In genomic region chr19:41872775-41873647, GRCh38 we compare ENCODE assay signal across 8 cellular contexts. TPM values are rescaled to one million over a fixed set of nuclear protein-coding genes. Genes with fewer than 3 reads are reported as not detected.
DNase-seq lines count a peak whose midpoint lies in the region; ATAC-seq, FAIRE-seq and TF ChIP-seq lines count a peak whose summit lies in the region.

No MANE protein-coding gene starts in this region.

- H2BK5ac ChIP-seq in H9 (ENCODE audit: insufficient read length, low read length): no peak overlapping the region

- H3K4me3 ChIP-seq in BE2C (ENCODE audit: low read depth, low read length) (no peak overlapping the region), endothelial cell of umbilical vein (replicated peaks in 1 of 3; ENCODE audit: insufficient read depth in 1 of 3, low read depth in 1 of 3, low read length in 3 of 3) (no peak overlapping the region)
- no peak overlapping the region for H3K4me3 ChIP-seq in naive thymus-derived CD4-positive, alpha-beta T cell (ENCODE audit: low read length)

- H3K4me1 ChIP-seq in BE2C (no peaks in the 10 kb centered on the region), H9 (ENCODE audit: insufficient read depth, low read length) (no peaks in the 10 kb centered on the region), endothelial cell of umbilical vein (ENCODE audit: control insufficient read depth, extremely low read depth, insufficient read depth, low read length) (no peaks in the 10 kb centered on the region)
- peaks cover 82 to 91% of the 10 kb centered on the region in 2 donors for H3K4me1 ChIP-seq in naive thymus-derived CD4-positive, alpha-beta T cell (ENCODE audit: control insufficient read depth in 2 of 2, insufficient read depth in 2 of 2, low read length in 2 of 2)

- peaks cover 4 to 13% of the 10 kb centered on the region in 2 experiments; a peak in 2 of 4 replicates for H3K4me1 Mint-ChIP-seq in H9
- peaks cover 80% of the 10 kb centered on the region for H3K4me1 Mint-ChIP-seq in activated CD8-positive, alpha-beta T cell treated with anti-CD3 and anti-CD28 coated beads for 36 hours (ENCODE audit: low read depth)
- peaks cover 45 to 93% (median 79%) of the 10 kb centered on the region in 7 donors for H3K4me1 Mint-ChIP-seq in naive thymus-derived CD4-positive, alpha-beta T cell

- H3K79me1 ChIP-seq in H9 (ENCODE audit: insufficient read depth, low read depth, low read length, poor library complexity, severe bottlenecking): no peaks in the 10 kb centered on the region

- H3K4me2 ChIP-seq in H9 (ENCODE audit: insufficient read depth, insufficient read length, low read length) (no peak overlapping the region), endothelial cell of umbilical vein (ENCODE audit: insufficient read depth, low read length) (no peak overlapping the region)

- CTCF ChIA-PET in activated CD8-positive, alpha-beta T cell treated with anti-CD3 and anti-CD28 coated beads for 36 hours (lab: Charles Lee): interaction anchor here (0.8 to 6.7 kb wide), 17 partner anchors 10 to 87 kb away, joined by 3 to 110 read pairs (median 9); partner anchors contain the start of genes ARHGEF1, RABAC1 and RPS19
- CTCF ChIA-PET in endothelial cell of umbilical vein (lab: Charles Lee): interaction anchor here (0.5 to 2.6 kb wide), 21 partner anchors 8 to 162 kb away, joined by 3 to 35 read pairs (median 4); partner anchors contain the start of genes ARHGEF1, ERFL, RABAC1 and RPS19
- CTCF ChIA-PET in naive thymus-derived CD4-positive, alpha-beta T cell (lab: Charles Lee): interaction anchor here (0.5 to 8.7 kb wide), 19 partner anchors 8 to 507 kb away, joined by 3 to 151 read pairs (median 6); partner anchors contain the start of gene RPS19

- H2BK12ac ChIP-seq in H9 (ENCODE audit: insufficient read length, low read depth, low read length): no peak overlapping the region

- no peaks in the 10 kb centered on the region for H3K79me2 ChIP-seq in H9 (ENCODE audit: insufficient read depth, low read length)
- H3K79me2 ChIP-seq in endothelial cell of umbilical vein (ENCODE audit: control insufficient read depth, insufficient read depth, low read length): peaks cover 10% of the 10 kb centered on the region

- H3K4me3 Mint-ChIP-seq in H9: peak overlapping the region in 1 of 2 experiments; percentile 50; a peak in 2 of 5 replicates
- no peak overlapping the region for H3K4me3 Mint-ChIP-seq in activated CD8-positive, alpha-beta T cell treated with anti-CD3 and anti-CD28 coated beads for 36 hours
- peak overlapping the region; percentile 1 to 93 (median 67) for H3K4me3 Mint-ChIP-seq in naive thymus-derived CD4-positive, alpha-beta T cell

- no peaks in the 10 kb centered on the region for H3K23me2 ChIP-seq in H9 (ENCODE audit: insufficient read length, low read depth, low read length, poor library complexity, severe bottlenecking)

- no peak overlapping the region for H3T11ph ChIP-seq in H9 (ENCODE audit: low read length)

- TF ChIP-seq POLR2A in endothelial cell of umbilical vein (IDR thresholded peaks at IDR 0.05; ENCODE audit: low read depth, low read length): peak; percentile 34

- WGBS in H9 (ENCODE audit: extremely low coverage, insufficient read length, low lambda C conversion rate): no CpG with 5 or more reads among the region's 18 CpGs

- H3K9me3 ChIP-seq in BE2C (no peaks in the 10 kb centered on the region), H9 (ENCODE audit: control insufficient read depth, low read depth, low read length) (no peaks in the 10 kb centered on the region), endothelial cell of umbilical vein (replicated peaks; ENCODE audit: control insufficient read depth, insufficient read depth, low read length) (no peaks in the 10 kb centered on the region)
- no peaks in the 10 kb centered on the region for H3K9me3 ChIP-seq in naive thymus-derived CD4-positive, alpha-beta T cell (ENCODE audit: control insufficient read depth in 2 of 3, low read length in 3 of 3)

- peak overlapping the region; percentile 15 to 90 (median 86); a peak in 6 of 7 replicates for H3K27ac Mint-ChIP-seq in H9
- H3K27ac Mint-ChIP-seq in activated CD8-positive, alpha-beta T cell treated with anti-CD3 and anti-CD28 coated beads for 36 hours: peak overlapping the region; percentile 95
- peak overlapping the region; percentile 91 to 99 (median 99) for H3K27ac Mint-ChIP-seq in naive thymus-derived CD4-positive, alpha-beta T cell

- no peaks in the 10 kb centered on the region for H4K20me1 ChIP-seq in H9 (ENCODE audit: control insufficient read depth, insufficient read depth, insufficient read length)
- no peaks in the 10 kb centered on the region for H4K20me1 ChIP-seq in endothelial cell of umbilical vein (replicated peaks; ENCODE audit: control insufficient read depth, extremely low read depth, insufficient read depth, low read length)

- intact Hi-C loops in activated CD8-positive, alpha-beta T cell treated with anti-CD3 and anti-CD28 coated beads for 36 hours (cut with micrococcal nuclease): loop anchor here (5.0 kb wide), 1 partner anchor 74 kb away; no protein-coding TSS in a partner anchor
- intact Hi-C loops in endothelial cell of umbilical vein (cut with micrococcal nuclease): loop anchor here (1.0 to 2.0 kb wide), 3 partner anchors 62 to 86 kb away; partner anchors contain the start of gene RABAC1
- intact Hi-C loops in naive thymus-derived CD4-positive, alpha-beta T cell (cut with micrococcal nuclease): loop anchor here (1.0 to 5.0 kb wide), 5 partner anchors 38 to 159 kb away; partner anchors contain the start of gene RABAC1 (in 1 of the 2)

- dilution Hi-C loops in endothelial cell of umbilical vein (cut with MboI; ENCODE audit: extremely low pct_ligation_motif_present, low sequenced_read_pairs): no loop called here

- peak; percentile 57 for FAIRE-seq in endothelial cell of umbilical vein (lab: Jason Lieb, UNC)

- no peak overlapping the region for H4K8ac ChIP-seq in H9 (replicated peaks; ENCODE audit: insufficient read length, low read depth, low read length)

- no peak overlapping the region for H3K23ac ChIP-seq in H9 (ENCODE audit: insufficient read length, low read depth, low read length)

- H2AK5ac ChIP-seq in H9 (ENCODE audit: insufficient read length, low read length): no peak overlapping the region

- H3K9ac ChIP-seq in H9 (ENCODE audit: extremely low read depth, insufficient read length, low read length): no peak overlapping the region
- H3K9ac ChIP-seq in endothelial cell of umbilical vein (replicated peaks; ENCODE audit: extremely low read depth, insufficient read depth, low read length): no peak overlapping the region

- peaks cover 43% of the 10 kb centered on the region for H3K36me3 ChIP-seq in BE2C
- peaks cover 26 to 37% of the 10 kb centered on the region in 2 experiments for H3K36me3 ChIP-seq in endothelial cell of umbilical vein (ENCODE audit: control insufficient read depth in 2 of 2, extremely low read depth in 1 of 2, insufficient read depth in 2 of 2, low read length in 2 of 2)
- peaks cover 0 to 26% (median 10%) of the 10 kb centered on the region in 3 experiments for H3K36me3 ChIP-seq in naive thymus-derived CD4-positive, alpha-beta T cell (ENCODE audit: control insufficient read depth in 2 of 3, insufficient read depth in 3 of 3, low read length in 3 of 3)

- no peaks in the 10 kb centered on the region for H3K9me1 ChIP-seq in endothelial cell of umbilical vein (replicated peaks; ENCODE audit: control insufficient read depth, extremely low read depth, insufficient read depth, low read length)

- TF ChIP-seq CTCF in BE2C (IDR thresholded peaks at IDR 0.05; ENCODE audit: low read depth, low read length) (peak; percentile 86), H9 (conservative IDR thresholded peaks at IDR 0.05) (peak; percentile 84), endothelial cell of umbilical vein (IDR thresholded peaks at IDR 0.05; ENCODE audit: extremely low read depth in 1 of 2, insufficient read depth in 1 of 2, low read depth in 1 of 2, low read length in 2 of 2) (peak; percentile 65 to 85)
- peak; percentile 84 for TF ChIP-seq CTCF in activated CD8-positive, alpha-beta T cell treated with anti-CD3 and anti-CD28 coated beads for 36 hours (IDR thresholded peaks at IDR 0.05)

- H3K27me3 Mint-ChIP-seq in H9 (ENCODE audit: low read depth): peaks cover 14% of the 10 kb centered on the region
- H3K27me3 Mint-ChIP-seq in activated CD8-positive, alpha-beta T cell treated with anti-CD3 and anti-CD28 coated beads for 36 hours: no peaks in the 10 kb centered on the region
- H3K27me3 Mint-ChIP-seq in naive thymus-derived CD4-positive, alpha-beta T cell: no peaks in the 10 kb centered on the region

- BruUV-seq in endothelial cell of umbilical vein (replicated peaks; lab: Mats Ljungman, UMichigan): no TSS peak

- peaks cover 21 to 40% (median 39%) of the 10 kb centered on the region in 3 experiments for H3K36me3 Mint-ChIP-seq in H9 (ENCODE audit: insufficient read depth in 1 of 3, low read depth in 3 of 3)
- peaks cover 35% of the 10 kb centered on the region for H3K36me3 Mint-ChIP-seq in activated CD8-positive, alpha-beta T cell treated with anti-CD3 and anti-CD28 coated beads for 36 hours (ENCODE audit: low read depth)
- peaks cover 0 to 20% (median 8%) of the 10 kb centered on the region in 5 donors for H3K36me3 Mint-ChIP-seq in naive thymus-derived CD4-positive, alpha-beta T cell

- H3K4ac ChIP-seq in H9 (ENCODE audit: low read depth, low read length): no peak overlapping the region

- H3K27ac ChIP-seq in H9 (ENCODE audit: insufficient read length, low read depth, low read length): no peak overlapping the region
- H3K27ac ChIP-seq in endothelial cell of umbilical vein (ENCODE audit: insufficient read depth, low read depth, low read length): no peak overlapping the region
- H3K27ac ChIP-seq in naive thymus-derived CD4-positive, alpha-beta T cell (ENCODE audit: low read depth, low read length): peak overlapping the region; percentile 74

- no peak overlapping the region for H2BK20ac ChIP-seq in H9 (ENCODE audit: low read depth, low read length, poor library complexity, severe bottlenecking)

- no peaks in the 10 kb centered on the region for H3K9me3 Mint-ChIP-seq in H9
- H3K9me3 Mint-ChIP-seq in activated CD8-positive, alpha-beta T cell treated with anti-CD3 and anti-CD28 coated beads for 36 hours: no peaks in the 10 kb centered on the region
- H3K9me3 Mint-ChIP-seq in naive thymus-derived CD4-positive, alpha-beta T cell: no peaks in the 10 kb centered on the region

- H3K18ac ChIP-seq in H9 (ENCODE audit: insufficient read length, low read depth, low read length): no peak overlapping the region

- H3K27me3 ChIP-seq in BE2C (0 out of 2 replicates have a peak, but pooled peaks cover 4% of the 10 kb centered on the region), H9 (ENCODE audit: insufficient read depth, low read length) (no peaks in the 10 kb centered on the region), endothelial cell of umbilical vein (ENCODE audit: control insufficient read depth in 2 of 2, insufficient read depth in 2 of 2, low read length in 2 of 2) (no peaks in the 10 kb centered on the region)
- no peaks in the 10 kb centered on the region for H3K27me3 ChIP-seq in naive thymus-derived CD4-positive, alpha-beta T cell (ENCODE audit: control insufficient read depth in 2 of 2, insufficient read depth in 2 of 2, low read length in 2 of 2)

- H2BK120ac ChIP-seq in H9 (ENCODE audit: low read depth, low read length, poor library complexity, severe bottlenecking): no peak overlapping the region

- H4K5ac ChIP-seq in H9 (ENCODE audit: insufficient read length, low read depth, low read length): no peak overlapping the region

- H2BK15ac ChIP-seq in H9 (ENCODE audit: low read depth, low read length): no peak overlapping the region

- H4K91ac ChIP-seq in H9 (ENCODE audit: insufficient read length, low read depth, low read length): no peak overlapping the region

- H2AFZ ChIP-seq in H9 (ENCODE audit: low read length) (no peak overlapping the region), endothelial cell of umbilical vein (ENCODE audit: low read depth, low read length) (no peak overlapping the region)

- POLR2A ChIA-PET in activated CD8-positive, alpha-beta T cell treated with anti-CD3 and anti-CD28 coated beads for 36 hours (lab: Charles Lee): interaction anchor here (0.6 to 13.4 kb wide), 22 partner anchors 12 to 566 kb away, joined by 3 to 282 read pairs (median 4); partner anchors contain the start of genes ARHGEF1, ERFL, RABAC1 and RPS19
- POLR2A ChIA-PET in endothelial cell of umbilical vein (lab: Charles Lee): interaction anchor here (0.7 to 1.8 kb wide), 5 partner anchors 9 to 64 kb away, joined by 3 to 6 read pairs (median 4); partner anchors contain the start of gene RPS19
- POLR2A ChIA-PET in naive thymus-derived CD4-positive, alpha-beta T cell (lab: Charles Lee): interaction anchor here (0.6 to 11.3 kb wide), 26 partner anchors 8 to 1900 kb away, joined by 3 to 565 read pairs (median 5); partner anchors contain the start of genes ARHGEF1, ERFL, RABAC1 and RPS19

- H3K14ac ChIP-seq in H9 (ENCODE audit: insufficient read depth, low read length): no peak overlapping the region

- DNase-seq in BE2C (peak; percentile 81), H9 (peak; percentile 94), NCI-H774 (lab: John Stamatoyannopoulos, UW) (peak; percentile 44), endothelial cell of umbilical vein (ENCODE audit: low read depth, low spot score) (peak; percentile 65), ureter (ENCODE audit: low spot score) (peak; percentile 82), putamen (ENCODE audit: low spot score) (no peak)
- DNase-seq in activated CD8-positive, alpha-beta T cell treated with anti-CD3 and anti-CD28 coated beads for 36 hours: peak; percentile 80
- peak; percentile 58 to 72 (median 65) for DNase-seq in naive thymus-derived CD4-positive, alpha-beta T cell

- no peak overlapping the region for H3K56ac ChIP-seq in H9 (ENCODE audit: insufficient read length, low read depth, low read length)

- no peak for ATAC-seq in activated CD8-positive, alpha-beta T cell treated with anti-CD3 and anti-CD28 coated beads for 36 hours
- ATAC-seq in naive thymus-derived CD4-positive, alpha-beta T cell: peak; percentile 20

RNA-seq across cellular contexts. Expression of gene CD79A, which starts 4.1 kb away (rescaled TPM):
- polyA plus RNA-seq in BE2C (2012; ENCODE audit: insufficient read depth, insufficient read length, low read depth): not detected
- total RNA-seq in H9 (2021) (0.22 and 0.39 TPM in 2 replicates), endothelial cell of umbilical vein (0.35 TPM in 1 of 2 replicates, not detected in the other), ureter (3.7 TPM)
- 10 to 100 TPM; 19.3 to 21.0 TPM for total RNA-seq in activated CD8-positive, alpha-beta T cell treated with anti-CD3 and anti-CD28 coated beads for 36 hours
- polyA plus RNA-seq in endothelial cell of umbilical vein: 0.32 TPM in 2 replicates
- polyA plus RNA-seq in endothelial cell of umbilical vein (2011; cell fraction: cytosol; rRNA removed): 0.14 and 0.18 TPM in 2 replicates
- polyA plus RNA-seq in endothelial cell of umbilical vein (2011; cell fraction: nucleus; rRNA removed): 0.28 TPM in 1 of 2 replicates, not detected in the other
- polyA plus RNA-seq in endothelial cell of umbilical vein (2012): 0.42 TPM in 1 of 2 replicates, not detected in the other
- 0.19 and 0.63 TPM in 2 replicates for polyA minus RNA-seq in endothelial cell of umbilical vein
- not detected for polyA minus RNA-seq in endothelial cell of umbilical vein (2011; cell fraction: cytosol; rRNA and poly(A)+ RNA removed)
- polyA minus RNA-seq in endothelial cell of umbilical vein (2011; cell fraction: nucleus; rRNA and poly(A)+ RNA removed): not detected in 2 replicates
- 10 to 100 TPM in 1 of 5 experiments, 1 to 10 TPM in 4; 2.6 to 27.9 (median 2.8) TPM for total RNA-seq in naive thymus-derived CD4-positive, alpha-beta T cell
- polyA plus RNA-seq in naive thymus-derived CD4-positive, alpha-beta T cell: 10 to 100 TPM in 1 of 2 donors, 1 to 10 TPM in 1; 9.6 to 16.8 TPM

RNA-seq across cellular contexts. Expression of gene ARHGEF1, which starts 10.0 kb away (rescaled TPM):
- 33.2 TPM for polyA plus RNA-seq in BE2C (2012; ENCODE audit: insufficient read depth, insufficient read length, low read depth)
- total RNA-seq in H9 (2021) (47.0 and 50.3 TPM in 2 replicates), endothelial cell of umbilical vein (119 and 123 TPM in 2 replicates), ureter (120 TPM)
- 100 to 1,000 TPM; 307 to 308 TPM for total RNA-seq in activated CD8-positive, alpha-beta T cell treated with anti-CD3 and anti-CD28 coated beads for 36 hours
- 60.6 and 65.4 TPM in 2 replicates for polyA plus RNA-seq in endothelial cell of umbilical vein
- 48.1 and 53.1 TPM in 2 replicates for polyA plus RNA-seq in endothelial cell of umbilical vein (2011; cell fraction: cytosol; rRNA removed)
- polyA plus RNA-seq in endothelial cell of umbilical vein (2011; cell fraction: nucleus; rRNA removed): 199 and 230 TPM in 2 replicates
- polyA plus RNA-seq in endothelial cell of umbilical vein (2012): 52.7 and 60.1 TPM in 2 replicates
- 35.6 and 35.7 TPM in 2 replicates for polyA minus RNA-seq in endothelial cell of umbilical vein
- 32.3 TPM for polyA minus RNA-seq in endothelial cell of umbilical vein (2011; cell fraction: cytosol; rRNA and poly(A)+ RNA removed)
- polyA minus RNA-seq in endothelial cell of umbilical vein (2011; cell fraction: nucleus; rRNA and poly(A)+ RNA removed): 56.9 and 71.1 TPM in 2 replicates
- 1,000 to 10,000 TPM in 4 of 5 experiments, 100 to 1,000 TPM in 1; 662 to 1,236 (median 1,141) TPM for total RNA-seq in naive thymus-derived CD4-positive, alpha-beta T cell
- 100 to 1,000 TPM; 184 to 367 TPM for polyA plus RNA-seq in naive thymus-derived CD4-positive, alpha-beta T cell

RNA-seq across cellular contexts. Expression of gene RPS19, which starts 13.0 kb away (rescaled TPM):
- 1,584 TPM for polyA plus RNA-seq in BE2C (2012; ENCODE audit: insufficient read depth, insufficient read length, low read depth)
- total RNA-seq in H9 (2021) (3,024 and 3,117 TPM in 2 replicates), endothelial cell of umbilical vein (2,195 and 2,234 TPM in 2 replicates), ureter (1,844 TPM)
- 1,000 to 10,000 TPM; 3,454 to 3,479 TPM for total RNA-seq in activated CD8-positive, alpha-beta T cell treated with anti-CD3 and anti-CD28 coated beads for 36 hours
- 4,353 and 5,883 TPM in 2 replicates for polyA plus RNA-seq in endothelial cell of umbilical vein
- 5,243 and 5,733 TPM in 2 replicates for polyA plus RNA-seq in endothelial cell of umbilical vein (2011; cell fraction: cytosol; rRNA removed)
- polyA plus RNA-seq in endothelial cell of umbilical vein (2011; cell fraction: nucleus; rRNA removed): 1,376 and 1,515 TPM in 2 replicates
- 2,331 and 5,825 TPM in 2 replicates for polyA plus RNA-seq in endothelial cell of umbilical vein (2012)
- 550 and 596 TPM in 2 replicates for polyA minus RNA-seq in endothelial cell of umbilical vein
- 1,088 TPM for polyA minus RNA-seq in endothelial cell of umbilical vein (2011; cell fraction: cytosol; rRNA and poly(A)+ RNA removed)
- 151 and 202 TPM in 2 replicates for polyA minus RNA-seq in endothelial cell of umbilical vein (2011; cell fraction: nucleus; rRNA and poly(A)+ RNA removed)
- 1,000 to 10,000 TPM; 2,739 to 3,712 (median 3,396) TPM for total RNA-seq in naive thymus-derived CD4-positive, alpha-beta T cell
- 1,000 to 10,000 TPM; 6,645 to 7,822 TPM for polyA plus RNA-seq in naive thymus-derived CD4-positive, alpha-beta T cell

RNA-seq across cellular contexts. Expression of gene DMRTC2, which starts 28.2 kb away (rescaled TPM):
- not detected for polyA plus RNA-seq in BE2C (2012; ENCODE audit: insufficient read depth, insufficient read length, low read depth)
- total RNA-seq in H9 (2021): not detected in 2 replicates
- not detected for total RNA-seq in activated CD8-positive, alpha-beta T cell treated with anti-CD3 and anti-CD28 coated beads for 36 hours
- not detected in 2 replicates for total RNA-seq in endothelial cell of umbilical vein
- polyA plus RNA-seq in endothelial cell of umbilical vein: not detected in 2 replicates
- polyA plus RNA-seq in endothelial cell of umbilical vein (2011; cell fraction: cytosol; rRNA removed): not detected in 2 replicates
- polyA plus RNA-seq in endothelial cell of umbilical vein (2011; cell fraction: nucleus; rRNA removed): not detected in 2 replicates
- not detected in 2 replicates for polyA plus RNA-seq in endothelial cell of umbilical vein (2012)
- polyA minus RNA-seq in endothelial cell of umbilical vein: not detected in 2 replicates
- polyA minus RNA-seq in endothelial cell of umbilical vein (2011; cell fraction: cytosol; rRNA and poly(A)+ RNA removed): not detected
- polyA minus RNA-seq in endothelial cell of umbilical vein (2011; cell fraction: nucleus; rRNA and poly(A)+ RNA removed): not detected in 2 replicates
- total RNA-seq in naive thymus-derived CD4-positive, alpha-beta T cell: under 1 TPM in 1 of 5 experiments, not detected in 4; 0.12 TPM
- not detected for polyA plus RNA-seq in naive thymus-derived CD4-positive, alpha-beta T cell
- not detected for total RNA-seq in ureter

RNA-seq across cellular contexts. Expression of gene LYPD4, which starts 28.5 kb away (rescaled TPM):
- polyA plus RNA-seq in BE2C (2012; ENCODE audit: insufficient read depth, insufficient read length, low read depth): not detected
- total RNA-seq in H9 (2021) (not detected in 2 replicates), endothelial cell of umbilical vein (not detected in 2 replicates), ureter (not detected)
- not detected for total RNA-seq in activated CD8-positive, alpha-beta T cell treated with anti-CD3 and anti-CD28 coated beads for 36 hours
- not detected in 2 replicates for polyA plus RNA-seq in endothelial cell of umbilical vein
- polyA plus RNA-seq in endothelial cell of umbilical vein (2011; cell fraction: cytosol; rRNA removed): not detected in 2 replicates
- polyA plus RNA-seq in endothelial cell of umbilical vein (2011; cell fraction: nucleus; rRNA removed): not detected in 2 replicates
- not detected in 2 replicates for polyA plus RNA-seq in endothelial cell of umbilical vein (2012)
- not detected in 2 replicates for polyA minus RNA-seq in endothelial cell of umbilical vein
- not detected for polyA minus RNA-seq in endothelial cell of umbilical vein (2011; cell fraction: cytosol; rRNA and poly(A)+ RNA removed)
- not detected in 2 replicates for polyA minus RNA-seq in endothelial cell of umbilical vein (2011; cell fraction: nucleus; rRNA and poly(A)+ RNA removed)
- total RNA-seq in naive thymus-derived CD4-positive, alpha-beta T cell: not detected
- polyA plus RNA-seq in naive thymus-derived CD4-positive, alpha-beta T cell: not detected
